In genomic region chr22:40855104-40855959, GRCh38 we compare ENCODE assay signal across 8 cellular contexts. TPM values are rescaled to one million over a fixed set of nuclear protein-coding genes. Genes with fewer than 3 reads are reported as not detected.
DNase-seq lines count a peak whose midpoint lies in the region; ATAC-seq and TF ChIP-seq lines count a peak whose summit lies in the region.

No MANE protein-coding gene starts in this region.

- peak overlapping the region; percentile 75 for H3K4me3 ChIP-seq in A673 (ENCODE audit: low read depth, low read length, poor library complexity, severe bottlenecking)
- peak overlapping the region; percentile 100 for H3K4me3 ChIP-seq in WI38 (ENCODE audit: low read depth, low read length)
- H3K4me3 ChIP-seq in parathyroid adenoma (ENCODE audit: low read depth, low read length) = peak overlapping the region; percentile 92

- TF ChIP-seq CTCF in A673 (conservative IDR thresholded peaks at IDR 0.05; ENCODE audit: low read depth, low read length) (no peak), WI38 (IDR thresholded peaks at IDR 0.05; ENCODE audit: low read depth, low read length) (no peak), parathyroid adenoma (IDR thresholded peaks at IDR 0.05) (no peak)

- H3K4me1 ChIP-seq in A673 (ENCODE audit: insufficient read depth, low read length, poor library complexity, severe bottlenecking) (peaks cover 20% of the 10 kb centered on the region), parathyroid adenoma (peaks cover 2% of the 10 kb centered on the region)

- CTCF ChIA-PET in A673 (lab: Charles Lee) = no interaction called here

- peaks cover 13% of the 10 kb centered on the region for H3K36me3 ChIP-seq in A673 (ENCODE audit: insufficient read depth, low read length, poor library complexity, severe bottlenecking)
- no peaks in the 10 kb centered on the region for H3K36me3 ChIP-seq in parathyroid adenoma (ENCODE audit: control insufficient read depth, insufficient read depth, low read length)

- TSS peak; percentile 31 for BruUV-seq in A673 (replicated peaks; lab: Mats Ljungman, UMichigan)

- intact Hi-C loops in A673 (cut with micrococcal nuclease; ENCODE audit: unreplicated experiment) = no loop called here
- intact Hi-C loops in head of caudate nucleus (cut with DNase I) = no loop called here

- POLR2A ChIA-PET in A673 (lab: Charles Lee; ENCODE audit: low non-redundant PET) = interaction anchor here (0.7 kb wide), 1 partner anchor 1622 kb away, joined by 3 read pairs; no protein-coding TSS in a partner anchor

- peak overlapping the region; percentile 88 for H3K4me2 ChIP-seq in parathyroid adenoma (ENCODE audit: low read length)

- DNase-seq in A673 (ENCODE audit: low spot score) (peak; percentile 51), HCEC 1CT (peak; percentile 16), fibroblast of gingiva (ENCODE audit: low read depth) (peak; percentile 37), head of caudate nucleus (no peak)
- DNase-seq in activated CD4-positive, CD25-positive, alpha-beta regulatory T cell (lab: John Stamatoyannopoulos, UW) = no peak

- no peak for ATAC-seq in GM21447 (IDR thresholded peaks at IDR 0.05; ENCODE audit: unreplicated experiment)

- H3K9ac ChIP-seq in parathyroid adenoma = no peak overlapping the region

- no peaks in the 10 kb centered on the region for H3K27me3 ChIP-seq in A673 (replicated peaks; ENCODE audit: insufficient read depth, low read depth, low read length, poor library complexity)
- no peaks in the 10 kb centered on the region for H3K27me3 ChIP-seq in parathyroid adenoma (ENCODE audit: control insufficient read depth, insufficient read depth, low read length)

- H3K9me3 ChIP-seq in A673 (ENCODE audit: low read depth, low read length, poor library complexity, severe bottlenecking) = no peaks in the 10 kb centered on the region
- H3K9me3 ChIP-seq in parathyroid adenoma (ENCODE audit: control insufficient read depth, low read length) = no peaks in the 10 kb centered on the region

- H2AFZ ChIP-seq in parathyroid adenoma = peak overlapping the region; percentile 89

- H3K27ac ChIP-seq in A673 (ENCODE audit: low read depth, low read length, poor library complexity, severe bottlenecking) = peak overlapping the region; percentile 98
- H3K27ac ChIP-seq in parathyroid adenoma = no peak overlapping the region

- H3K79me2 ChIP-seq in parathyroid adenoma = peaks cover 25% of the 10 kb centered on the region

RNA-seq across cellular contexts. Expression of gene ST13, which starts 1.1 kb away (rescaled TPM):
- 337 and 365 TPM in 2 replicates for total RNA-seq in A673 (2021)

RNA-seq across cellular contexts. Expression of gene XPNPEP3, which starts 1.6 kb away (rescaled TPM):
- total RNA-seq in A673 (2021) = 30.3 and 31.3 TPM in 2 replicates

RNA-seq across cellular contexts. Expression of gene DNAJB7, which starts 6.6 kb away (rescaled TPM):
- total RNA-seq in A673 (2021) = not detected in 2 replicates

RNA-seq across cellular contexts. Expression of gene SLC25A17, which starts 36.2 kb away (rescaled TPM):
- 42.7 and 51.6 TPM in 2 replicates for total RNA-seq in A673 (2021)

Comparison
In these comparisons a context has a peak if more than half of its experiments do, and no peak if none do; other contexts are left out.
1. DNase-seq: peak in A673 (single experiment), HCEC 1CT (single experiment) and fibroblast of gingiva (single experiment); none in activated CD4-positive, CD25-positive, alpha-beta regulatory T cell (0 of 4) and head of caudate nucleus (0 of 42).
2. Peak in every context shown above with its lines, with median percentiles within 50 percentile points of each other: H3K4me3 ChIP-seq.